ENCODE assay signal across 12 cellular contexts in the genomic region with DNA sequence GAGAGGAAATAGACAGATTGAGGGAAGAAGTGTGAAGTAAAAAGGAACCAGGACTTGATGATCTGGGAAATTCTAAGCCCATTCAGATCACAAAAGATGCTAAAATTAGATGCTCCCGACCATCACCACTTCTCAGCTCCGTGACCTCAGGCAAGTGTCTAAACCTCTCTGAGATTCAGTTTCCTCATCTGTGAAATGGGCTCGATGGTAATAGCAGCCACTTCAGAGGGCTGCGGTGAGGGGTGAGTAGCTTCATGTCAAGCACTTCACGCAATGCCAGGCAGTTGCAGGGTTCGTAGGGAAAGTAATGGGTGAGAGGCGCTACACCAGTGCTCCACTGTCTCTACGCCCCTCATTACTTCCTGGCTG. TPM values are rescaled to one million over a fixed set of nuclear protein-coding genes. Genes with fewer than 3 reads are reported as not detected.
A peak's percentile ranks its signal among the peaks of the same experiment; 100 is the strongest.
DNase-seq lines count a peak whose midpoint lies in the region; ATAC-seq, FAIRE-seq and TF ChIP-seq lines count a peak whose summit lies in the region.
"Had no signal": no experiment of that assay in that cellular context is flagged by ENCODE, and none has a peak within 500 bp of the region (broad histone marks: within the 10 kb centered on the region; RNA-seq: fewer than 3 reads in every experiment).

No MANE protein-coding gene starts in this region.

- peak overlapping the region in 1 of 2 experiments; percentile 100; a peak in 3 of 6 replicates for H3K27ac ChIP-seq in A549

- no peak for FAIRE-seq in A549 (lab: Jason Lieb, UNC)

- H3K36me3 Mint-ChIP-seq in activated T-helper 2 cell treated with anti-CD3 and anti-CD28 coated beads, Interferon-gamma antibody, Interleukin-2, Interleukin-4, amounts not matched to agents 10 μg/mL and 5 μg/mL and 100 μg/mL, durations not matched to agents 14 hours and 24 hours and 36 hours (ENCODE audit: low read depth): peaks cover 2% of the 10 kb centered on the region
- no peaks in the 10 kb centered on the region for H3K36me3 Mint-ChIP-seq in naive B cell

- 86% methylated on average over 8 of the region's 8 CpGs for WGBS in A549 (ENCODE audit: missing lambda C conversion rate)

- CTCF ChIA-PET in A549 (lab: Yijun Ruan, JAX): no interaction called here

- H3K4me2 ChIP-seq in A549: no peak overlapping the region

- POLR2A ChIA-PET in A549 (lab: Yijun Ruan, JAX): no interaction called here

- H3K27ac Mint-ChIP-seq in activated T-helper 2 cell treated with anti-CD3 and anti-CD28 coated beads, Interferon-gamma antibody, Interleukin-2, Interleukin-4, amounts not matched to agents 10 μg/mL and 5 μg/mL and 100 μg/mL, durations not matched to agents 14 hours and 24 hours and 36 hours: peak overlapping the region; percentile 38
- no peak overlapping the region for H3K27ac Mint-ChIP-seq in naive B cell
- H3K27ac Mint-ChIP-seq: H9 had no signal

- H3K4me3 ChIP-seq in A549 (no peak overlapping the region), GM12865 (ENCODE audit: low read depth, low read length) (no peak overlapping the region)

- intact Hi-C loops in activated T-helper 2 cell treated with anti-CD3 and anti-CD28 coated beads, Interferon-gamma antibody, Interleukin-2, Interleukin-4, amounts not matched to agents 10 μg/mL and 5 μg/mL and 100 μg/mL, durations not matched to agents 14 hours and 24 hours and 36 hours (cut with micrococcal nuclease): no loop called here

- TF ChIP-seq EP300 in A549 (IDR thresholded peaks at IDR 0.05): no peak

- TF ChIP-seq RAD21 in A549 (conservative IDR thresholded peaks at IDR 0.05 in 1 of 2, IDR thresholded peaks at IDR 0.05 in 1 of 2): no peak

- peak overlapping the region; percentile 63 for H3K4me3 Mint-ChIP-seq in activated T-helper 2 cell treated with anti-CD3 and anti-CD28 coated beads, Interferon-gamma antibody, Interleukin-2, Interleukin-4, amounts not matched to agents 10 μg/mL and 5 μg/mL and 100 μg/mL, durations not matched to agents 14 hours and 24 hours and 36 hours (ENCODE audit: low read depth)
- peak overlapping the region; percentile 36 to 91 (median 74) for H3K4me3 Mint-ChIP-seq in naive B cell

- TF ChIP-seq CTCF in A549 (IDR thresholded peaks at IDR 0.05) (no peak), GM12865 (IDR thresholded peaks at IDR 0.05; ENCODE audit: insufficient read depth, low read depth, low read length, missing control alignments) (no peak)

- no peak for DNase-seq in A549 (ENCODE audit: low read depth in 1 of 2, low spot score in 1 of 2)
- DNase-seq in GM12865 (ENCODE audit: low read depth): peak; percentile 53
- no peak for DNase-seq in activated T-helper 2 cell treated with anti-CD3 and anti-CD28 coated beads, Interferon-gamma antibody, Interleukin-2, Interleukin-4, amounts not matched to agents 10 μg/mL and 5 μg/mL and 100 μg/mL, durations not matched to agents 14 hours and 24 hours and 36 hours (ENCODE audit: low spot score)
- no peak for DNase-seq in naive B cell
- no peak for DNase-seq in NOMO-1 (lab: John Stamatoyannopoulos, UW; ENCODE audit: unreplicated experiment in 2 of 2)
- no peak for DNase-seq in NCI-H1694 treated with DMSO at 0.1 percent for 48 hours (lab: John Stamatoyannopoulos, UW)
- DNase-seq: H9, KBM-7, mesenchymal stem cell, NCI-H2029 treated with DMSO at 0.1 percent for 48 hours had no signal

- no peak for TF ChIP-seq POLR2A in A549 (IDR thresholded peaks at IDR 0.05; ENCODE audit: low read length)

- peaks cover 23% of the 10 kb centered on the region for H3K4me1 ChIP-seq in A549

- H3K4me1 Mint-ChIP-seq in activated T-helper 2 cell treated with anti-CD3 and anti-CD28 coated beads, Interferon-gamma antibody, Interleukin-2, Interleukin-4, amounts not matched to agents 10 μg/mL and 5 μg/mL and 100 μg/mL, durations not matched to agents 14 hours and 24 hours and 36 hours (ENCODE audit: low read depth): peaks cover 19% of the 10 kb centered on the region
- peaks cover 17 to 29% (median 25%) of the 10 kb centered on the region in 3 donors for H3K4me1 Mint-ChIP-seq in naive B cell

- ATAC-seq in A549 (no peak), naive B cell (ENCODE audit: low read depth in 2 of 2) (no peak), GM18511 (IDR thresholded peaks at IDR 0.05; ENCODE audit: unreplicated experiment) (no peak), GM21619 (IDR thresholded peaks at IDR 0.05; ENCODE audit: unreplicated experiment) (no peak)

- H3K27me3 Mint-ChIP-seq in activated T-helper 2 cell treated with anti-CD3 and anti-CD28 coated beads, Interferon-gamma antibody, Interleukin-2, Interleukin-4, amounts not matched to agents 10 μg/mL and 5 μg/mL and 100 μg/mL, durations not matched to agents 14 hours and 24 hours and 36 hours (ENCODE audit: low read depth): peaks cover 31% of the 10 kb centered on the region
- H3K27me3 Mint-ChIP-seq in naive B cell: peaks cover 0 to 5% (median 0%) of the 10 kb centered on the region in 3 donors

- no peaks in the 10 kb centered on the region for H3K9me3 Mint-ChIP-seq in activated T-helper 2 cell treated with anti-CD3 and anti-CD28 coated beads, Interferon-gamma antibody, Interleukin-2, Interleukin-4, amounts not matched to agents 10 μg/mL and 5 μg/mL and 100 μg/mL, durations not matched to agents 14 hours and 24 hours and 36 hours
- H3K9me3 Mint-ChIP-seq in naive B cell: peaks cover 0 to 3% (median 0%) of the 10 kb centered on the region in 7 donors

- no peaks in the 10 kb centered on the region for H3K9me3 ChIP-seq in A549

TF ChIP-seq in A549, 52 proteins besides CTCF, POLR2A, EP300 and RAD21:
- TF ChIP-seq CBX8 (IDR thresholded peaks at IDR 0.05) (no peak), HDAC2 (IDR thresholded peaks at IDR 0.05) (0 out of 2 replicates have a peak, but pooled peaks have one; percentile 30), ZFP36 (IDR thresholded peaks at IDR 0.05; ENCODE audit: borderline replicate concordance, partially characterized antibody) (peak; percentile 78), KDM1A (IDR thresholded peaks at IDR 0.05; ENCODE audit: low read depth) (peak; percentile 90; the same call in 1 of the 2 replicates), MAZ (IDR thresholded peaks at IDR 0.05; ENCODE audit: borderline replicate concordance, low read depth, low read length) (no peak)

RNA-seq across cellular contexts. Expression of a gene that starts 9.0 kb away (rescaled TPM):
- polyA plus RNA-seq in A549 (2011; rRNA removed) (2.6 and 4.7 TPM in 2 replicates), A549 (2017; fragmentation: RNase III; extraction: RNeasy Plus Mini Kit Qiagen cat#74134 plus additional on column Dnase treatment) (34.6 to 36.4 TPM (median 34.9 TPM) in 3 replicates), naive B cell (ENCODE audit: low read depth in 6 of 6) (10 to 100 TPM in 1 of 6 donors, 1 to 10 TPM in 4, not detected in 1; 3.4 to 11.4 (median 5.3) TPM)
- polyA plus RNA-seq in A549 (2012; cell fraction: cytosol; rRNA removed): 8.9 and 14.2 TPM in 2 replicates
- polyA plus RNA-seq in A549 (2012; cell fraction: nucleus; rRNA removed): 20.1 and 22.9 TPM in 2 replicates
- 10.5 and 14.6 TPM in 2 replicates for polyA minus RNA-seq in A549 (2011; rRNA and poly(A)+ RNA removed)
- total RNA-seq in activated T-helper 2 cell treated with anti-CD3 and anti-CD28 coated beads, Interferon-gamma antibody, Interleukin-2, Interleukin-4, amounts not matched to agents 10 μg/mL and 5 μg/mL and 100 μg/mL, durations not matched to agents 14 hours and 24 hours and 36 hours: 16.5 and 17.3 TPM in 2 replicates
